In the genomic region with DNA sequence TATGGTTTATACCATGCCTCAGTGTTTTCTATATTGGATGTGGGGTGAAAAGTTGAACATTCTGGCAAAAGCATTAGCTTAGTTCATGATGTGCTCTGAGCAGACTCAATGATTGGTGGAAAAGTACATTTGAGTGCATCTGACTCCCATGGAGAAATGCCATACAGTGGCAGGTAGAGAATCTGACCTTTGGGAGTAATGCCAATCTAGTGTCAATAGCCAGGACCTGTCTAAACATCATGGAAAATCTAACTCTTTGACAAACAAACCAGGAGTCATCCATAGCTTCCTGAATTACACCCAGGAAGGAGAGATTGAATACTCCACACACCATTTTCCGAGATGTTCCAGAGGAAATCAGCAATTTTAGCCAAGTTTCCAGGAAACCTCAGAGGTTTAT, we compare ENCODE assay signal across 1 cellular context.
A peak's percentile ranks its signal among the peaks of the same experiment; 100 is the strongest.
TF ChIP-seq lines count a peak whose summit lies in the region.

No MANE protein-coding gene starts in this region.

TF ChIP-seq in liver, 16 proteins besides CTCF, POLR2A, EP300 and RAD21 (continued from another document):
- TF ChIP-seq, protein P1, sequence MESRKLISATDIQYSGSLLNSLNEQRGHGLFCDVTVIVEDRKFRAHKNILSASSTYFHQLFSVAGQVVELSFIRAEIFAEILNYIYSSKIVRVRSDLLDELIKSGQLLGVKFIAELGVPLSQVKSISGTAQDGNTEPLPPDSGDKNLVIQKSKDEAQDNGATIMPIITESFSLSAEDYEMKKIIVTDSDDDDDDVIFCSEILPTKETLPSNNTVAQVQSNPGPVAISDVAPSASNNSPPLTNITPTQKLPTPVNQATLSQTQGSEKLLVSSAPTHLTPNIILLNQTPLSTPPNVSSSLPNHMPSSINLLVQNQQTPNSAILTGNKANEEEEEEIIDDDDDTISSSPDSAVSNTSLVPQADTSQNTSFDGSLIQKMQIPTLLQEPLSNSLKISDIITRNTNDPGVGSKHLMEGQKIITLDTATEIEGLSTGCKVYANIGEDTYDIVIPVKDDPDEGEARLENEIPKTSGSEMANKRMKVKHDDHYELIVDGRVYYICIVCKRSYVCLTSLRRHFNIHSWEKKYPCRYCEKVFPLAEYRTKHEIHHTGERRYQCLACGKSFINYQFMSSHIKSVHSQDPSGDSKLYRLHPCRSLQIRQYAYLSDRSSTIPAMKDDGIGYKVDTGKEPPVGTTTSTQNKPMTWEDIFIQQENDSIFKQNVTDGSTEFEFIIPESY (IDR thresholded peaks at IDR 0.05), result no peak
- TF ChIP-seq SP1 (IDR thresholded peaks at IDR 0.05) (peak; percentile 86), RXRA (IDR thresholded peaks at IDR 0.05) (peak; percentile 81 to 82), YY1 (IDR thresholded peaks at IDR 0.05) (peak; percentile 65), HNF4G (IDR thresholded peaks at IDR 0.05) (no peak)
- TF ChIP-seq, protein P2, sequence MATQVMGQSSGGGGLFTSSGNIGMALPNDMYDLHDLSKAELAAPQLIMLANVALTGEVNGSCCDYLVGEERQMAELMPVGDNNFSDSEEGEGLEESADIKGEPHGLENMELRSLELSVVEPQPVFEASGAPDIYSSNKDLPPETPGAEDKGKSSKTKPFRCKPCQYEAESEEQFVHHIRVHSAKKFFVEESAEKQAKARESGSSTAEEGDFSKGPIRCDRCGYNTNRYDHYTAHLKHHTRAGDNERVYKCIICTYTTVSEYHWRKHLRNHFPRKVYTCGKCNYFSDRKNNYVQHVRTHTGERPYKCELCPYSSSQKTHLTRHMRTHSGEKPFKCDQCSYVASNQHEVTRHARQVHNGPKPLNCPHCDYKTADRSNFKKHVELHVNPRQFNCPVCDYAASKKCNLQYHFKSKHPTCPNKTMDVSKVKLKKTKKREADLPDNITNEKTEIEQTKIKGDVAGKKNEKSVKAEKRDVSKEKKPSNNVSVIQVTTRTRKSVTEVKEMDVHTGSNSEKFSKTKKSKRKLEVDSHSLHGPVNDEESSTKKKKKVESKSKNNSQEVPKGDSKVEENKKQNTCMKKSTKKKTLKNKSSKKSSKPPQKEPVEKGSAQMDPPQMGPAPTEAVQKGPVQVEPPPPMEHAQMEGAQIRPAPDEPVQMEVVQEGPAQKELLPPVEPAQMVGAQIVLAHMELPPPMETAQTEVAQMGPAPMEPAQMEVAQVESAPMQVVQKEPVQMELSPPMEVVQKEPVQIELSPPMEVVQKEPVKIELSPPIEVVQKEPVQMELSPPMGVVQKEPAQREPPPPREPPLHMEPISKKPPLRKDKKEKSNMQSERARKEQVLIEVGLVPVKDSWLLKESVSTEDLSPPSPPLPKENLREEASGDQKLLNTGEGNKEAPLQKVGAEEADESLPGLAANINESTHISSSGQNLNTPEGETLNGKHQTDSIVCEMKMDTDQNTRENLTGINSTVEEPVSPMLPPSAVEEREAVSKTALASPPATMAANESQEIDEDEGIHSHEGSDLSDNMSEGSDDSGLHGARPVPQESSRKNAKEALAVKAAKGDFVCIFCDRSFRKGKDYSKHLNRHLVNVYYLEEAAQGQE (IDR thresholded peaks at IDR 0.05), result no peak
